Comparison of ENCODE assay signal across 1 cellular context in the genomic region with DNA sequence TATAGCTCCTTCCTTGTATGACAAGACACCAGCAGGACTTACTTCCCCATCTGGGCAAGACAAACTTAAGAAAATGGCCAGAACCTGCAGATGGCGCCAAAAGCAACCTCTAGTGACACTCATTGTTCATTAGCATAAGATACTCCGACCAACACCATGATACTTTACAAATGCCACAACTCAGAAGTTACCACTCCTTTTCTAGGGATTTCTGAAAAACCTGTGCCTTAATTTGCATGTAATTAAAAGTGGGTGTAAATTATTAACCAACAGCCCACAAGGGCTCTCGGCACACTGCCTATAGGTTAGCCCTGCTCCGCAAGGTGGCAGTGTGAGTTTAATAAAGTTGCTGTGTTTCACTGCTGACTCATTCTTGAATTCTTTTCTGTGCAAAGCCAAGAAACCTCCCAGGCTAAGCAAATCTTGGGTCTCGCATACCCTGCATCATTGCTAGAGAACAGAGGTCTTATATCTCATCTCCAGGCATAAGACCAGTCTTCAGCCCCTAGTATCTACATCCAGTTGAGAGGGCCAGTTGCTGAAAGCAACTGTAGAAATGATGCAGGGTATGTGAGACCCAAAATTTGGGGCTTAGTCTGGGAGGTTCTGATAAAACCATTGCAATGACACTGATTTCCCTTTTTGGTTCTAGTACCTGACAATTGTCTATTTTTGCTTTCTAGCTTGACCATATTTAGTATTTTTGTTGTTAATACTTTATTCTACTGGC.
TF ChIP-seq lines count a peak whose summit lies in the region.

No MANE protein-coding gene starts in this region.

TF ChIP-seq in K562, 482 proteins besides CTCF, POLR2A, EP300 and RAD21 (continued from another document and continues in another):
- TF ChIP-seq CTCFL (IDR thresholded peaks at IDR 0.05; ENCODE audit: borderline replicate concordance, insufficient read depth, low read depth, low read length, poor library complexity, severe bottlenecking): peak; percentile 84
- TF ChIP-seq ETS2 (tag; IDR thresholded peaks at IDR 0.05; ENCODE audit: borderline replicate concordance, poor library complexity, severe bottlenecking): no peak
- 0 out of 2 replicates have a peak, but pooled peaks have one; percentile 38 for TF ChIP-seq KAT8 (IDR thresholded peaks at IDR 0.05; ENCODE audit: low read depth)
- peak; percentile 88 for TF ChIP-seq DPF2 (IDR thresholded peaks at IDR 0.05)
- TF ChIP-seq CSDE1 (IDR thresholded peaks at IDR 0.05): peak in 1 of 2 experiments; percentile 43; a peak in 1 of 4 replicates
- TF ChIP-seq, protein P1, sequence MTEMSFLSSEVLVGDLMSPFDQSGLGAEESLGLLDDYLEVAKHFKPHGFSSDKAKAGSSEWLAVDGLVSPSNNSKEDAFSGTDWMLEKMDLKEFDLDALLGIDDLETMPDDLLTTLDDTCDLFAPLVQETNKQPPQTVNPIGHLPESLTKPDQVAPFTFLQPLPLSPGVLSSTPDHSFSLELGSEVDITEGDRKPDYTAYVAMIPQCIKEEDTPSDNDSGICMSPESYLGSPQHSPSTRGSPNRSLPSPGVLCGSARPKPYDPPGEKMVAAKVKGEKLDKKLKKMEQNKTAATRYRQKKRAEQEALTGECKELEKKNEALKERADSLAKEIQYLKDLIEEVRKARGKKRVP (CRISPR knock-in tag; IDR thresholded peaks at IDR 0.05): no peak
- no peak for TF ChIP-seq ZNF699 (CRISPR knock-in tag; IDR thresholded peaks at IDR 0.05; ENCODE audit: insufficient replicate concordance)
- TF ChIP-seq ARHGAP35 (IDR thresholded peaks at IDR 0.05; ENCODE audit: partially characterized antibody): no peak
- no peak for TF ChIP-seq TAF1 (IDR thresholded peaks at IDR 0.05; ENCODE audit: control insufficient read depth, extremely low read depth, insufficient read depth, low read length, severe bottlenecking)
- TF ChIP-seq DACH1 (IDR thresholded peaks at IDR 0.05; ENCODE audit: partially characterized antibody): peak; percentile 91
- TF ChIP-seq STAG1 (CRISPR knock-in tag; IDR thresholded peaks at IDR 0.05; ENCODE audit: borderline replicate concordance): peak; percentile 10; the same call in 1 of the 2 replicates
- no peak for TF ChIP-seq SLC30A9 (CRISPR knock-in tag; IDR thresholded peaks at IDR 0.05)
- no peak for TF ChIP-seq ELK1 (CRISPR knock-in tag; IDR thresholded peaks at IDR 0.05)
- TF ChIP-seq SIN3B (IDR thresholded peaks at IDR 0.05; ENCODE audit: low read depth): peak; percentile 21; the same call in 1 of the 2 replicates
- no peak for TF ChIP-seq HMGN3 (IDR thresholded peaks at IDR 0.05; ENCODE audit: borderline replicate concordance, extremely low read depth, insufficient read length, low read depth, low read length)
- TF ChIP-seq SETDB1 (IDR thresholded peaks at IDR 0.05; ENCODE audit: low read length): no peak
- no peak for TF ChIP-seq GATA2 (CRISPR knock-in tag; IDR thresholded peaks at IDR 0.05)
- no peak for TF ChIP-seq RBM14 (IDR thresholded peaks at IDR 0.05; ENCODE audit: borderline replicate concordance, insufficient read depth, low read depth, low read length)
- peak; percentile 44; the same call in 1 of the 2 replicates for TF ChIP-seq POLR2H (tag; IDR thresholded peaks at IDR 0.05; ENCODE audit: low read depth)
- TF ChIP-seq FOXP1 (CRISPR knock-in tag; IDR thresholded peaks at IDR 0.05): no peak
- no peak for TF ChIP-seq ZNF354B (CRISPR knock-in tag; IDR thresholded peaks at IDR 0.05)
- no peak for TF ChIP-seq UBTF (IDR thresholded peaks at IDR 0.05; ENCODE audit: borderline replicate concordance in 1 of 2, low read depth in 2 of 2, low read length in 2 of 2)
- TF ChIP-seq SNRNP70 (optimal IDR thresholded peaks at IDR 0.05; ENCODE audit: low read depth, low read length): no peak
- TF ChIP-seq GTF2B (IDR thresholded peaks at IDR 0.05; ENCODE audit: extremely low read depth, insufficient read length): no peak
- TF ChIP-seq, protein P2, sequence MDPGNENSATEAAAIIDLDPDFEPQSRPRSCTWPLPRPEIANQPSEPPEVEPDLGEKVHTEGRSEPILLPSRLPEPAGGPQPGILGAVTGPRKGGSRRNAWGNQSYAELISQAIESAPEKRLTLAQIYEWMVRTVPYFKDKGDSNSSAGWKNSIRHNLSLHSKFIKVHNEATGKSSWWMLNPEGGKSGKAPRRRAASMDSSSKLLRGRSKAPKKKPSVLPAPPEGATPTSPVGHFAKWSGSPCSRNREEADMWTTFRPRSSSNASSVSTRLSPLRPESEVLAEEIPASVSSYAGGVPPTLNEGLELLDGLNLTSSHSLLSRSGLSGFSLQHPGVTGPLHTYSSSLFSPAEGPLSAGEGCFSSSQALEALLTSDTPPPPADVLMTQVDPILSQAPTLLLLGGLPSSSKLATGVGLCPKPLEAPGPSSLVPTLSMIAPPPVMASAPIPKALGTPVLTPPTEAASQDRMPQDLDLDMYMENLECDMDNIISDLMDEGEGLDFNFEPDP (CRISPR knock-in tag; IDR thresholded peaks at IDR 0.05): no peak
- no peak for TF ChIP-seq RBM17 (IDR thresholded peaks at IDR 0.05; ENCODE audit: borderline replicate concordance, low read depth, low read length)
- TF ChIP-seq ZNF253 (CRISPR knock-in tag; conservative IDR thresholded peaks at IDR 0.05): no peak
- peak; percentile 93 for TF ChIP-seq NBN (IDR thresholded peaks at IDR 0.05; ENCODE audit: low read depth)
- TF ChIP-seq MCM5 (IDR thresholded peaks at IDR 0.05; ENCODE audit: low read depth): no peak
- TF ChIP-seq PTRF (tag; IDR thresholded peaks at IDR 0.05): no peak
- no peak for TF ChIP-seq ZNF384 (IDR thresholded peaks at IDR 0.05; ENCODE audit: low read depth, low read length)
- peak; percentile 25; the same call in 1 of the 2 replicates for TF ChIP-seq STAT5A (IDR thresholded peaks at IDR 0.05; ENCODE audit: borderline replicate concordance, low read length)
- TF ChIP-seq ZNF124 (CRISPR knock-in tag; IDR thresholded peaks at IDR 0.05): no peak
- TF ChIP-seq ARID3B (CRISPR knock-in tag; IDR thresholded peaks at IDR 0.05; ENCODE audit: borderline replicate concordance): no peak
- TF ChIP-seq HNRNPH1 (optimal IDR thresholded peaks at IDR 0.05; ENCODE audit: low read depth, low read length): no peak
- TF ChIP-seq ZNF551 (CRISPR knock-in tag; IDR thresholded peaks at IDR 0.05): no peak
- TF ChIP-seq TSHZ1 (CRISPR knock-in tag; IDR thresholded peaks at IDR 0.05): no peak
- TF ChIP-seq, protein P3, sequence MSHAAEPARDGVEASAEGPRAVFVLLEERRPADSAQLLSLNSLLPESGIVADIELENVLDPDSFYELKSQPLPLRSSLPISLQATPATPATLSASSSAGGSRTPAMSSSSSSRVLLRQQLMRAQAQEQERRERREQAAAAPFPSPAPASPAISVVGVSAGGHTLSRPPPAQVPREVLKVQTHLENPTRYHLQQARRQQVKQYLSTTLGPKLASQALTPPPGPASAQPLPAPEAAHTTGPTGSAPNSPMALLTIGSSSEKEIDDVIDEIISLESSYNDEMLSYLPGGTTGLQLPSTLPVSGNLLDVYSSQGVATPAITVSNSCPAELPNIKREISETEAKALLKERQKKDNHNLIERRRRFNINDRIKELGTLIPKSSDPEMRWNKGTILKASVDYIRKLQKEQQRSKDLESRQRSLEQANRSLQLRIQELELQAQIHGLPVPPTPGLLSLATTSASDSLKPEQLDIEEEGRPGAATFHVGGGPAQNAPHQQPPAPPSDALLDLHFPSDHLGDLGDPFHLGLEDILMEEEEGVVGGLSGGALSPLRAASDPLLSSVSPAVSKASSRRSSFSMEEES (CRISPR knock-in tag; IDR thresholded peaks at IDR 0.05): no peak
- TF ChIP-seq, protein P4, sequence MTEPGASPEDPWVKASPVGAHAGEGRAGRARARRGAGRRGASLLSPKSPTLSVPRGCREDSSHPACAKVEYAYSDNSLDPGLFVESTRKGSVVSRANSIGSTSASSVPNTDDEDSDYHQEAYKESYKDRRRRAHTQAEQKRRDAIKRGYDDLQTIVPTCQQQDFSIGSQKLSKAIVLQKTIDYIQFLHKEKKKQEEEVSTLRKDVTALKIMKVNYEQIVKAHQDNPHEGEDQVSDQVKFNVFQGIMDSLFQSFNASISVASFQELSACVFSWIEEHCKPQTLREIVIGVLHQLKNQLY (CRISPR knock-in tag; conservative IDR thresholded peaks at IDR 0.05): no peak
- no peak for TF ChIP-seq ZNF695 (CRISPR knock-in tag; IDR thresholded peaks at IDR 0.05)
- no peak for TF ChIP-seq PTBP1 (IDR thresholded peaks at IDR 0.05; ENCODE audit: low read depth, low read length)
- peak; percentile 40; the same call in 1 of the 2 replicates for TF ChIP-seq MYBL2 (IDR thresholded peaks at IDR 0.05; ENCODE audit: low read depth)
- no peak for TF ChIP-seq MYBL2 (CRISPR knock-in tag; IDR thresholded peaks at IDR 0.05; ENCODE audit: borderline replicate concordance)
- no peak for TF ChIP-seq HDGF (IDR thresholded peaks at IDR 0.05)
- no peak for TF ChIP-seq SRSF9 (IDR thresholded peaks at IDR 0.05; ENCODE audit: borderline replicate concordance, low read depth, low read length)
- TF ChIP-seq ZNF224 (CRISPR knock-in tag; IDR thresholded peaks at IDR 0.05): no peak
- TF ChIP-seq XRCC5 (IDR thresholded peaks at IDR 0.05; ENCODE audit: low read depth, low read length): peak; percentile 89
- TF ChIP-seq FOXJ3 (CRISPR knock-in tag; IDR thresholded peaks at IDR 0.05): no peak
